Comparison of ENCODE assay signal across 8 cellular contexts in genomic region chr6:24933868-24934401, GRCh38. TPM values are rescaled to one million over a fixed set of nuclear protein-coding genes. Genes with fewer than 3 reads are reported as not detected.
DNase-seq lines count a peak whose midpoint lies in the region; ATAC-seq and TF ChIP-seq lines count a peak whose summit lies in the region.

No MANE protein-coding gene starts in this region.

- no peak for TF ChIP-seq POLR2A in erythroblast (IDR thresholded peaks at IDR 0.05; ENCODE audit: low read length)

- ATAC-seq in HG02798 (IDR thresholded peaks at IDR 0.05; ENCODE audit: poor library complexity, unreplicated experiment) (no peak), GM18873 (IDR thresholded peaks at IDR 0.05; ENCODE audit: low FRiP score, unreplicated experiment) (no peak)

- DNase-seq in AG09319 (ENCODE audit: extremely low read depth, low read depth) (no peak), SK-MEL-5 (ENCODE audit: low read depth, low spot score) (peak; percentile 85), erythroblast (lab: John Stamatoyannopoulos, UW) (peak; percentile 28 to 49)
- peak; percentile 20 for DNase-seq in stimulated activated naive CD4-positive, alpha-beta T cell treated with Interleukin-2 at 50 U/mL for 16 hours (lab: John Stamatoyannopoulos, UW)
- no peak for DNase-seq in stimulated activated CD8-positive, alpha-beta memory T cell treated with anti-CD3 and anti-CD28 coated beads, Interleukin-4, amount 100 ng/mL, for 48 hours

- TF ChIP-seq CTCF in AG09319 (IDR thresholded peaks at IDR 0.05; ENCODE audit: low read depth, low read length) (peak; percentile 19), GM12873 (IDR thresholded peaks at IDR 0.05; ENCODE audit: insufficient read depth, low read depth, low read length, missing control alignments) (peak; percentile 90)

- in situ Hi-C loops in SK-MEL-5 (cut with HindIII; ENCODE audit: low pct_unique_long_range_greater_than_20kb, low sequenced_read_pairs) = loop anchor here (10.0 kb wide), 1 partner anchor 61 kb away; no protein-coding TSS in a partner anchor

RNA-seq across cellular contexts. Expression of gene RIPOR2, which starts 1.8 kb away (rescaled TPM):
- total RNA-seq in SK-MEL-5 (2014; rRNA removed; shearing (Covaris generic)) = 6.7 and 7.4 TPM in 2 replicates
- 4.1 and 6.3 TPM in 2 replicates for polyA plus RNA-seq in SK-MEL-5 (2015; cell fraction: cytosol; rRNA removed)
- polyA plus RNA-seq in SK-MEL-5 (2015; cell fraction: nucleus; rRNA removed) = 3.1 and 3.8 TPM in 2 replicates

Comparison
In these comparisons a context has a peak if more than half of its experiments do, and no peak if none do; other contexts are left out.
1. DNase-seq: peak in SK-MEL-5 (single experiment), erythroblast (2 of 2) and stimulated activated naive CD4-positive, alpha-beta T cell treated with Interleukin-2 at 50 U/mL for 16 hours (single experiment); none in AG09319 (single experiment) and stimulated activated CD8-positive, alpha-beta memory T cell treated with anti-CD3 and anti-CD28 coated beads, Interleukin-4, amount 100 ng/mL, for 48 hours (single experiment).